In the genomic region with DNA sequence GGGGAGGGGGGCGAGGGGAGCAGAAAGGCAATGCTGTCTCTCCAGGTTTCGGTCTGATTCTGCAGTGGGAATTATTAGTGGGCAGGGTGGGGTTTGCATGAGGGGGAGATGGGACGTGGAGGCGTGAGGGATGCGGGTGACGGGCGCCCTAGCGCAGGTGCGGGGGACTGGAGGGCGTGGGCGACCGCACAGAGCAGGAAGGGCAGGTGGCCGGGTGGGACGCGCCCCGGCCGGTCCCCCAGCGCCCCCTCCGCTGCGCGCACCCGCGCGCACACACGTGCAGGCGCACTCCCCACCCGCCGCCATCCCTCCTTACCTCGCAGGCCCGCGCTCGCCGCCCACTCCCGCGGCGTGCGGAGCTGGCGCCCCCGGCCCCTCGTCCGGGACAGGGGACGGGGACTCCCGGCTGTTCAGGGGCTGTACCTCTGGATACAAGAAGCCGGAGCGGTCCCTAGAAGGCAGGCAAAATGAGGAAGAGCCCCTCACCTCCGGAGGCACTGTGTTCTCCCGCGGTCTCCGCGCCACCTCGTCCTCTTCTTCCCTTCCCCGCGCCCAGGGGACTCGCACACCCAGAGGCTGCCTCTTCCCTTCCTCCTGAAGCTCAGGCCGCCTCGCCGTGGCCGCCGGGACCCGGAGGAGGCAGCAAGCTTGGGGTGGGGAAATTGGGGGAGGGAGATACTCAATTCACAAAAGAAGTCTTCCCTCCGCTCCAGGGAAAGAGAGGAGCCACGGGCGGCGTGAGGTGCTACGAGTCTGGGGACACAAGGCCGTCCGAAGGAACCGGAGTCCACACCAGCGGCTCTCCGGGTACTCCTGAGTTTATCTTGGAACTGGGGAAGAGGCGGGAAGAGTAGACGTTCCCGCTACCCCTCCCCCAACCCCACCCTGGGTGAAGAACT, we compare ENCODE assay signal across 8 cellular contexts. TPM values are rescaled to one million over a fixed set of nuclear protein-coding genes. Genes with fewer than 3 reads are reported as not detected.
DNase-seq lines count a peak whose midpoint lies in the region; ATAC-seq lines count a peak whose summit lies in the region.

No MANE protein-coding gene starts in this region.

- H3K36me3 Mint-ChIP-seq in T-helper 17 cell (ENCODE audit: low read depth), result no peaks in the 10 kb centered on the region
- H3K36me3 Mint-ChIP-seq in stimulated activated effector memory CD8-positive, alpha-beta T cell treated with anti-CD3 and anti-CD28 coated beads, Interleukin-12 subunit alpha, Interleukin-12 subunit beta, amount 100 ng/mL, for 72 hours, result no peaks in the 10 kb centered on the region

- DNase-seq in NCI-H748 (lab: John Stamatoyannopoulos, UW; ENCODE audit: unreplicated experiment), result peak; percentile 56
- no peak for DNase-seq in NCI-H748 treated with DMSO at 0.1 percent for 48 hours (lab: John Stamatoyannopoulos, UW)
- DNase-seq in T-helper 17 cell, result no peak
- no peak for DNase-seq in stimulated activated effector memory CD8-positive, alpha-beta T cell treated with anti-CD3 and anti-CD28 coated beads, Interleukin-12 subunit alpha, Interleukin-12 subunit beta, amount 100 ng/mL, for 72 hours (ENCODE audit: low spot score in 2 of 2)
- DNase-seq in RPMI8226, result no peak

- H3K4me3 Mint-ChIP-seq in T-helper 17 cell, result peak overlapping the region; percentile 74
- H3K4me3 Mint-ChIP-seq in stimulated activated effector memory CD8-positive, alpha-beta T cell treated with anti-CD3 and anti-CD28 coated beads, Interleukin-12 subunit alpha, Interleukin-12 subunit beta, amount 100 ng/mL, for 72 hours, result peak overlapping the region; percentile 30

- H3K9me3 ChIP-seq in T-helper 17 cell (ENCODE audit: control insufficient read depth, low read length, poor library complexity, severe bottlenecking) (no peaks in the 10 kb centered on the region), iPS-18c (ENCODE audit: control insufficient read depth, insufficient read depth, low read length) (no peaks in the 10 kb centered on the region)

- no peak for ATAC-seq in T-helper 17 cell
- ATAC-seq in stimulated activated effector memory CD8-positive, alpha-beta T cell treated with anti-CD3 and anti-CD28 coated beads, Interleukin-12 subunit alpha, Interleukin-12 subunit beta, amount 100 ng/mL, for 72 hours, result peak; percentile 26
- no peak for ATAC-seq in HG03342 (IDR thresholded peaks at IDR 0.05; ENCODE audit: unreplicated experiment)
- ATAC-seq in HG03442 (IDR thresholded peaks at IDR 0.05; ENCODE audit: unreplicated experiment), result no peak

- peaks cover 5% of the 10 kb centered on the region for H3K9me3 Mint-ChIP-seq in stimulated activated effector memory CD8-positive, alpha-beta T cell treated with anti-CD3 and anti-CD28 coated beads, Interleukin-12 subunit alpha, Interleukin-12 subunit beta, amount 100 ng/mL, for 72 hours

- H3K4me3 ChIP-seq in iPS-18c (ENCODE audit: insufficient read depth, low read depth, low read length), result peak overlapping the region; percentile 61

- H3K4me1 Mint-ChIP-seq in T-helper 17 cell, result no peaks in the 10 kb centered on the region
- peaks cover 11% of the 10 kb centered on the region for H3K4me1 Mint-ChIP-seq in stimulated activated effector memory CD8-positive, alpha-beta T cell treated with anti-CD3 and anti-CD28 coated beads, Interleukin-12 subunit alpha, Interleukin-12 subunit beta, amount 100 ng/mL, for 72 hours

- H3K27ac Mint-ChIP-seq in T-helper 17 cell, result no peak overlapping the region
- H3K27ac Mint-ChIP-seq in stimulated activated effector memory CD8-positive, alpha-beta T cell treated with anti-CD3 and anti-CD28 coated beads, Interleukin-12 subunit alpha, Interleukin-12 subunit beta, amount 100 ng/mL, for 72 hours, result no peak overlapping the region

- peaks cover 40% of the 10 kb centered on the region for H3K27me3 Mint-ChIP-seq in T-helper 17 cell

RNA-seq across cellular contexts. Expression of gene GABRB2, which starts 1.3 kb away (rescaled TPM):
- not detected for total RNA-seq in T-helper 17 cell
